In the genomic region with DNA sequence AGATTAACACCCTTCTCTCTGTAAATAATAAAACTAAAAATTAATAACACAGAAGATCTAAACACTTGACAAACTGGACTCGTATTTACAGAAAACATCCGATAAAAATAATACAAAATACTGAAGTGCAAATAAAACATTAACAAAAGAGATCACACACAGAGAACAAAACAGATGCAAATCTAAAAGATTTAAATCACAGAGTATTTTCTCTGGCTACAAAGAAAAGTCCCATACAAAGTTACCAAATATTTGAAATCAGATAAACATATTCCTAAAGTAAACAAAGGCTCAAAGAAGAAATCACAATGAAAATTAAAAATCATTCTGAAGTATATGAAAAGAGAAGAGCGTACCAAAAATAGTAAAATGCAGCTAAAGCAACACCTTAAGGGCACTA, we compare ENCODE assay signal across 19 cellular contexts. TPM values are rescaled to one million over a fixed set of nuclear protein-coding genes. Genes with fewer than 3 reads are reported as not detected.
A peak's percentile ranks its signal among the peaks of the same experiment; 100 is the strongest.
DNase-seq lines count a peak whose midpoint lies in the region; TF ChIP-seq lines count a peak whose summit lies in the region.
"Had no signal": no experiment of that assay in that cellular context is flagged by ENCODE, and none has a peak within 500 bp of the region (broad histone marks: within the 10 kb centered on the region; RNA-seq: fewer than 3 reads in every experiment).

No MANE protein-coding gene starts in this region.

- H3K36me3 Mint-ChIP-seq in MCF 10A (ENCODE audit: insufficient read depth, unreplicated experiment) (peaks cover 9% of the 10 kb centered on the region), osteocyte (ENCODE audit: unreplicated experiment) (peaks cover 10% of the 10 kb centered on the region), type B pancreatic cell (peaks cover 21% of the 10 kb centered on the region)

- H3K9me3 Mint-ChIP-seq in MCF 10A (ENCODE audit: unreplicated experiment), result no peaks in the 10 kb centered on the region
- no peaks in the 10 kb centered on the region for H3K9me3 Mint-ChIP-seq in osteocyte (ENCODE audit: unreplicated experiment)
- H3K9me3 Mint-ChIP-seq in type B pancreatic cell, result no peaks in the 10 kb centered on the region

- CTCF ChIA-PET in MCF 10A (lab: Yijun Ruan, JAX), result interaction anchor here (0.8 kb wide), 1 partner anchor 30 kb away, joined by 3 read pairs; no protein-coding TSS in a partner anchor

- no peak for TF ChIP-seq POLR2A in breast epithelium (IDR thresholded peaks at IDR 0.05)

- H3F3A ChIP-seq in SU-DHL-6 (ENCODE audit: insufficient read depth), result peaks cover 82% of the 10 kb centered on the region

- no peak overlapping the region for H2AFZ ChIP-seq in SU-DHL-6 (ENCODE audit: low read depth, low read length, severe bottlenecking)

- H3K9me3 ChIP-seq in breast epithelium (no peaks in the 10 kb centered on the region), SU-DHL-6 (ENCODE audit: insufficient read depth, low read length) (no peaks in the 10 kb centered on the region), iPS-18a (ENCODE audit: control insufficient read depth, low read depth, low read length) (no peaks in the 10 kb centered on the region)
- H3K9me3 ChIP-seq: Caco-2, SJSA1 had no signal

- BruUV-seq in MCF 10A (replicated peaks; lab: Mats Ljungman, UMichigan), result no TSS peak

- H3K27ac ChIP-seq in breast epithelium, result no peak overlapping the region
- H3K27ac ChIP-seq in SU-DHL-6 (ENCODE audit: low read depth, low read length), result peak overlapping the region; percentile 62
- no peak overlapping the region for H3K27ac ChIP-seq in iPS-18a (ENCODE audit: low read length)
- H3K27ac ChIP-seq: SJSA1 had no signal

- H3K27ac Mint-ChIP-seq in MCF 10A (ENCODE audit: low read depth, unreplicated experiment) (peak overlapping the region; percentile 46), osteocyte (ENCODE audit: unreplicated experiment) (peak overlapping the region; percentile 42), type B pancreatic cell (no peak overlapping the region)

- no peak overlapping the region for H3K4me3 ChIP-seq in breast epithelium
- peak overlapping the region; percentile 6 for H3K4me3 ChIP-seq in SU-DHL-6 (ENCODE audit: insufficient read depth, low read length, poor library complexity, severe bottlenecking)
- peak overlapping the region; percentile 6 for H3K4me3 ChIP-seq in iPS-18a (ENCODE audit: low read length)
- H3K4me3 ChIP-seq: SJSA1 had no signal

- H4K20me1 ChIP-seq in SU-DHL-6 (ENCODE audit: low read depth, low read length), result peaks cover 11% of the 10 kb centered on the region

- H3K4me1 Mint-ChIP-seq in MCF 10A (ENCODE audit: insufficient read depth, unreplicated experiment) (peaks cover 27% of the 10 kb centered on the region), osteocyte (ENCODE audit: unreplicated experiment) (peaks cover 63% of the 10 kb centered on the region), type B pancreatic cell (ENCODE audit: unreplicated experiment) (peaks cover 29% of the 10 kb centered on the region)

- H3K36me3 ChIP-seq in breast epithelium (no peaks in the 10 kb centered on the region), SU-DHL-6 (ENCODE audit: low read length) (peaks cover 5% of the 10 kb centered on the region; the same call in 1 of the 2 replicates), iPS-18a (ENCODE audit: control insufficient read depth, low read depth, low read length) (no peaks in the 10 kb centered on the region)

- no peaks in the 10 kb centered on the region for H3K27me3 Mint-ChIP-seq in MCF 10A (ENCODE audit: insufficient read depth, unreplicated experiment)
- no peaks in the 10 kb centered on the region for H3K27me3 Mint-ChIP-seq in osteocyte (ENCODE audit: unreplicated experiment)
- no peaks in the 10 kb centered on the region for H3K27me3 Mint-ChIP-seq in type B pancreatic cell

- no peak overlapping the region for H3K4me3 Mint-ChIP-seq in MCF 10A (ENCODE audit: unreplicated experiment)
- no peak overlapping the region for H3K4me3 Mint-ChIP-seq in osteocyte (ENCODE audit: unreplicated experiment)
- no peak overlapping the region for H3K4me3 Mint-ChIP-seq in type B pancreatic cell

- no peaks in the 10 kb centered on the region for H3K9me2 ChIP-seq in SU-DHL-6 (replicated peaks; ENCODE audit: insufficient read depth, low read length)

- TF ChIP-seq CTCF in MCF 10A (IDR thresholded peaks at IDR 0.05; ENCODE audit: unreplicated experiment) (no peak), breast epithelium (IDR thresholded peaks at IDR 0.05) (no peak), SU-DHL-6 (IDR thresholded peaks at IDR 0.05; ENCODE audit: insufficient read depth, low read length, poor library complexity, severe bottlenecking) (no peak), osteocyte (IDR thresholded peaks at IDR 0.05) (no peak), type B pancreatic cell (conservative IDR thresholded peaks at IDR 0.05) (no peak)

- H3K9ac ChIP-seq in SU-DHL-6 (ENCODE audit: low read length), result peak overlapping the region; percentile 31
- H3K9ac ChIP-seq in iPS-18a (ENCODE audit: low read length), result no peak overlapping the region

- intact Hi-C loops in MCF 10A (cut with micrococcal nuclease), result no loop called here
- intact Hi-C loops in breast epithelium (cut with DNase I; ENCODE audit: low total_unique reads), result loop anchor here (10.0 kb wide), 1 partner anchor 1380 kb away; no protein-coding TSS in a partner anchor

- H3K4me2 ChIP-seq in SU-DHL-6 (ENCODE audit: low read depth, low read length, poor library complexity, severe bottlenecking), result peak overlapping the region; percentile 66

- POLR2A ChIA-PET in MCF 10A (lab: Yijun Ruan, JAX), result interaction anchor here (1.1 to 1.2 kb wide), 3 partner anchors 23 to 203 kb away, joined by 3 to 5 read pairs (median 4); no protein-coding TSS in a partner anchor

- peaks cover 100% of the 10 kb centered on the region for H3K79me2 ChIP-seq in SU-DHL-6 (ENCODE audit: insufficient read depth, low read length)

- peaks cover 0 to 3% of the 10 kb centered on the region in 2 donors for H3K4me1 ChIP-seq in breast epithelium
- peaks cover 30% of the 10 kb centered on the region for H3K4me1 ChIP-seq in iPS-18a (ENCODE audit: control insufficient read depth, low read depth, low read length)

- DNase-seq in MCF 10A (ENCODE audit: unreplicated experiment), result no peak
- DNase-seq in breast epithelium (ENCODE audit: low spot score in 2 of 2), result no peak
- no peak for DNase-seq in osteocyte (ENCODE audit: extremely low spot score, unreplicated experiment)
- no peak for DNase-seq in type B pancreatic cell (ENCODE audit: extremely low spot score, unreplicated experiment)
- no peak for DNase-seq in stimulated activated naive CD4-positive, alpha-beta T cell (lab: John Stamatoyannopoulos, UW)
- DNase-seq in KG1 (lab: John Stamatoyannopoulos, UW), result no peak
- DNase-seq: AML-193; Caco-2; H7; NCI-H1436; NCI-H2029; NCI-H2171; NCI-H446; NCI-H69; NK-92 treated with Interleukin-12 subunit alpha and Interleukin-12 subunit beta, amount 100 ng/mL, for 24 hours; RPMI8226 had no signal

- no peaks in the 10 kb centered on the region for H3K27me3 ChIP-seq in breast epithelium
- no peaks in the 10 kb centered on the region for H3K27me3 ChIP-seq in SU-DHL-6 (ENCODE audit: low read length)
- no peaks in the 10 kb centered on the region for H3K27me3 ChIP-seq in iPS-18a (ENCODE audit: control insufficient read depth, insufficient read depth, low read length)
- H3K27me3 ChIP-seq: SJSA1 had no signal

RNA-seq across cellular contexts. Expression of gene TBL1XR1, which starts 42.5 kb away (rescaled TPM):
- total RNA-seq in MCF 10A (2022) (171 and 178 TPM in 2 replicates), breast epithelium (100 to 1,000 TPM in 2 of 3 donors, 10 to 100 TPM in 1; 92.8 to 147 (median 111) TPM), osteocyte (370 and 381 TPM in 2 replicates), type B pancreatic cell (ENCODE audit: low replicate concordance) (118 and 155 TPM in 2 replicates)

Comparison
In these comparisons a context has a peak if more than half of its experiments do, and no peak if none do; other contexts are left out.
1. H3K4me3 ChIP-seq: peak in SU-DHL-6 (single experiment) and iPS-18a (single experiment); none in breast epithelium (0 of 3).